Comparison of ENCODE assay signal across 8 cellular contexts in the genomic region with DNA sequence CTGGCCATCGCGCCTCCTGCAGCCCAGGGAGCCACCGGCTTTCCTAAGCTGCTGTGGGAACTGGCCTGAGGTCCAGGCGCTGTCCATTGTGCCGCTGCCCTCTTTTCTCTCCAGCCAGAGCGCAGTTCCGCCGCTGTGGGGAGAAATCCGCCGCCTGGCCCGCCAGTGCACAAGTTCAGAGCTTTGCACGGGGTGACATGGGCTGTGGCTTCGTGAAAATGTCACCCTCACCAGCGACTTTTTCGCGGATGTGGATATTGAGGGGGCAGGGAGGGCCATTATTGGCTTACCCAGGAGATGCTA.
DNase-seq lines count a peak whose midpoint lies in the region; ATAC-seq and TF ChIP-seq lines count a peak whose summit lies in the region.
"Not testable (repeated sequence)": the region's sequence is repeated elsewhere in the genome, so short reads cannot be mapped to it uniquely, and the experiment has no call there.

No MANE protein-coding gene starts in this region.

- H3K4me3 ChIP-seq in PC-3 (ENCODE audit: low read length): peak overlapping the region; percentile 63
- H3K4me3 ChIP-seq in mononuclear cell (ENCODE audit: low read length): peak overlapping the region; percentile 55
- peak overlapping the region in 3 of 4 donors; percentile 60 to 75 (median 60) for H3K4me3 ChIP-seq in sigmoid colon
- peak overlapping the region; percentile 72 for H3K4me3 ChIP-seq in thoracic aorta

- H3F3A ChIP-seq in PC-3 (ENCODE audit: low read length, unreplicated experiment): not testable (repeated sequence)

- H3K9me3 Mint-ChIP-seq in CD14-positive monocyte: peaks cover 20 to 70% (median 59%) of the 10 kb centered on the region in 7 donors
- not testable (repeated sequence) for H3K9me3 Mint-ChIP-seq in central memory CD8-positive, alpha-beta T cell

- not testable (repeated sequence) for H4K20me1 ChIP-seq in PC-3 (ENCODE audit: low read length)

- H3K27ac ChIP-seq in PC-3 (ENCODE audit: low read length); thoracic aorta: not testable (repeated sequence)
- peak overlapping the region in 3 of 4 donors; percentile 68 to 77 (median 72) for H3K27ac ChIP-seq in sigmoid colon

- POLR2A ChIA-PET in PC-3 (lab: Charles Lee; ENCODE audit: unreplicated experiment): not testable (repeated sequence)

- H3K4me3 Mint-ChIP-seq in CD14-positive monocyte: peak overlapping the region; percentile 88 to 93
- H3K4me3 Mint-ChIP-seq in central memory CD8-positive, alpha-beta T cell: peak overlapping the region; percentile 96

- H3K79me2 ChIP-seq in PC-3 (ENCODE audit: low read length): not testable (repeated sequence)

- not testable (repeated sequence) for H3K36me3 Mint-ChIP-seq in CD14-positive monocyte; central memory CD8-positive, alpha-beta T cell (ENCODE audit: insufficient read depth)

- not testable (repeated sequence) for BruUV-seq in PC-3 (replicated peaks; lab: Mats Ljungman, UMichigan)

- H3K4me2 ChIP-seq in PC-3 (ENCODE audit: low read length): peak overlapping the region; percentile 79

- not testable (repeated sequence) for TF ChIP-seq POLR2A in sigmoid colon (IDR thresholded peaks at IDR 0.05)

- H3K9ac ChIP-seq in PC-3 (ENCODE audit: low read length): not testable (repeated sequence)

- not testable (repeated sequence) for H3K27ac Mint-ChIP-seq in CD14-positive monocyte
- peak overlapping the region; percentile 91 for H3K27ac Mint-ChIP-seq in central memory CD8-positive, alpha-beta T cell (ENCODE audit: low read depth)

- intact Hi-C loops in CD14-positive monocyte (cut with micrococcal nuclease); PC-3 (cut with micrococcal nuclease); left cardiac atrium (cut with DNase I); sigmoid colon (cut with DNase I): not testable (repeated sequence)

- not testable (repeated sequence) for H3K4me1 ChIP-seq in PC-3 (ENCODE audit: insufficient read depth, low read length); mononuclear cell (ENCODE audit: insufficient read depth, low read length); thoracic aorta (ENCODE audit: control insufficient read depth in 1 of 2, low read depth in 2 of 2)
- peaks cover 0 to 13% (median 5%) of the 10 kb centered on the region in 4 donors for H3K4me1 ChIP-seq in sigmoid colon

- not testable (repeated sequence) for TF ChIP-seq EP300 in sigmoid colon (IDR thresholded peaks at IDR 0.05)

- H3K27me3 Mint-ChIP-seq in CD14-positive monocyte (ENCODE audit: low read depth in 3 of 3); central memory CD8-positive, alpha-beta T cell: not testable (repeated sequence)

- peaks cover 21% of the 10 kb centered on the region for H3K4me1 Mint-ChIP-seq in CD14-positive monocyte
- H3K4me1 Mint-ChIP-seq in central memory CD8-positive, alpha-beta T cell: peaks cover 12% of the 10 kb centered on the region

- peak overlapping the region; percentile 91 for H2AFZ ChIP-seq in PC-3 (ENCODE audit: low read length)

- H3K27me3 ChIP-seq in PC-3 (ENCODE audit: low read length); mononuclear cell (ENCODE audit: insufficient read depth, low read length); sigmoid colon; thoracic aorta (replicated peaks; ENCODE audit: insufficient read depth): not testable (repeated sequence)

- not testable (repeated sequence) for H3K36me3 ChIP-seq in PC-3 (ENCODE audit: low read depth, low read length); sigmoid colon; thoracic aorta

- peak; percentile 46 for ATAC-seq in PC-3
- peak; percentile 18 for ATAC-seq in central memory CD8-positive, alpha-beta T cell (replicated peaks; ENCODE audit: extremely low read depth, poor library complexity, severe bottlenecking)
- ATAC-seq in left cardiac atrium: peak; percentile 29 to 36
- ATAC-seq in thoracic aorta (ENCODE audit: insufficient number of reproducible peaks, low FRiP score, low read depth): not testable (repeated sequence)

- H3K9me2 ChIP-seq in PC-3 (replicated peaks; ENCODE audit: low read length): not testable (repeated sequence)

- WGBS in sigmoid colon, 2 donors: 9 to 30% methylated on average over 16 of the region's 16 CpGs

- TF ChIP-seq CTCF in CD14-positive monocyte (IDR thresholded peaks at IDR 0.05); PC-3 (conservative IDR thresholded peaks at IDR 0.05; ENCODE audit: low read depth, low read length); sigmoid colon (IDR thresholded peaks at IDR 0.05); thoracic aorta (IDR thresholded peaks at IDR 0.05): not testable (repeated sequence)

- DNase-seq in CD14-positive monocyte (ENCODE audit: low spot score); PC-3; central memory CD8-positive, alpha-beta T cell (ENCODE audit: low spot score in 2 of 2); left cardiac atrium; sigmoid colon; thoracic aorta (ENCODE audit: low spot score): not testable (repeated sequence)
- peak; percentile 52 for DNase-seq in activated CD8-positive, alpha-beta memory T cell treated with anti-CD3 and anti-CD28 coated beads, Interleukin-2, amount 50 U/mL, for 48 hours

- CTCF ChIA-PET in PC-3 (lab: Charles Lee): not testable (repeated sequence)

- not testable (repeated sequence) for H3K9me3 ChIP-seq in PC-3 (ENCODE audit: low read length); mononuclear cell (ENCODE audit: low read depth, low read length); sigmoid colon; thoracic aorta
